1 cellular context compared by ENCODE assay signal in the genomic region with DNA sequence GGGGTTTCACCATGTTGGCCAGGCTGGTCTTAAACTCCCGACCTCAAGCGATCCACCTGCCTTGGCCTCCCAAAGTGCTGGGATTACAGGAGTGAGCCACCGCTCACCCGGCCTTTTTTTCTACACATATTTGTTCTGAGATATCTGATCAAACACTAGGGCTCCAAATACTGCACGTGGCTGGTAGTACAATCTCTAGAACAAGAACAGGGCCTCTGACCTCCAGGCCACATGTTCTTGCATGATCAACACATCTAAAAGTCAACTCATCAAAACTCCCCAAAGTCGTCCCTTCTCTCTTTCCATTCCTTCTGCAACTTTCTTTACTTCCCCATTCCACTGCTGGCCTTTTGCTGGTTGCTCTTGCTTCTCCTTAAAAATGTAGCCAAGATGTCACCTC.
TF ChIP-seq lines count a peak whose summit lies in the region.

No MANE protein-coding gene starts in this region.

TF ChIP-seq in HepG2, 621 proteins besides CTCF, POLR2A, EP300 and RAD21 (continued from another document and continues in another):
- TF ChIP-seq, protein P1, sequence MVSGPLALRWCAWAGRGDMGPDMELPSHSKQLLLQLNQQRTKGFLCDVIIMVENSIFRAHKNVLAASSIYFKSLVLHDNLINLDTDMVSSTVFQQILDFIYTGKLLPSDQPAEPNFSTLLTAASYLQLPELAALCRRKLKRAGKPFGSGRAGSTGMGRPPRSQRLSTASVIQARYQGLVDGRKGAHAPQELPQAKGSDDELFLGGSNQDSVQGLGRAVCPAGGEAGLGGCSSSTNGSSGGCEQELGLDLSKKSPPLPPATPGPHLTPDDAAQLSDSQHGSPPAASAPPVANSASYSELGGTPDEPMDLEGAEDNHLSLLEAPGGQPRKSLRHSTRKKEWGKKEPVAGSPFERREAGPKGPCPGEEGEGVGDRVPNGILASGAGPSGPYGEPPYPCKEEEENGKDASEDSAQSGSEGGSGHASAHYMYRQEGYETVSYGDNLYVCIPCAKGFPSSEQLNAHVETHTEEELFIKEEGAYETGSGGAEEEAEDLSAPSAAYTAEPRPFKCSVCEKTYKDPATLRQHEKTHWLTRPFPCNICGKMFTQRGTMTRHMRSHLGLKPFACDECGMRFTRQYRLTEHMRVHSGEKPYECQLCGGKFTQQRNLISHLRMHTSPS (CRISPR knock-in tag; IDR thresholded peaks at IDR 0.05; ENCODE audit: low read depth) = no peak
- TF ChIP-seq SPEN (CRISPR knock-in tag; IDR thresholded peaks at IDR 0.05; ENCODE audit: low read depth) (no peak), ZNF703 (CRISPR knock-in tag; IDR thresholded peaks at IDR 0.05; ENCODE audit: borderline replicate concordance) (no peak), BORCS8-MEF2B (CRISPR knock-in tag; IDR thresholded peaks at IDR 0.05) (no peak), ZSCAN25 (CRISPR knock-in tag; IDR thresholded peaks at IDR 0.05) (no peak), RARA (CRISPR knock-in tag; IDR thresholded peaks at IDR 0.05) (peak; percentile 64; the same call in 1 of the 2 replicates), MIER2 (CRISPR knock-in tag; IDR thresholded peaks at IDR 0.05) (no peak), ZNF550 (CRISPR knock-in tag; IDR thresholded peaks at IDR 0.05; ENCODE audit: borderline replicate concordance) (no peak), SKIL (CRISPR knock-in tag; IDR thresholded peaks at IDR 0.05; ENCODE audit: borderline replicate concordance) (no peak), FOXA3 (CRISPR knock-in tag; IDR thresholded peaks at IDR 0.05) (peak; percentile 59; the same call in 1 of the 2 replicates), HCFC1 (IDR thresholded peaks at IDR 0.05; ENCODE audit: low read depth, low read length) (no peak), MXI1 (IDR thresholded peaks at IDR 0.05; ENCODE audit: borderline replicate concordance, low read depth, low read length) (no peak), RXRB (CRISPR knock-in tag; IDR thresholded peaks at IDR 0.05; ENCODE audit: borderline replicate concordance) (0 out of 2 replicates have a peak, but pooled peaks have one; percentile 21), CBFB (CRISPR knock-in tag; IDR thresholded peaks at IDR 0.05) (peak; percentile 63; the same call in 1 of the 2 replicates), SRY (CRISPR knock-in tag; IDR thresholded peaks at IDR 0.05) (no peak), CC2D1A (CRISPR knock-in tag; IDR thresholded peaks at IDR 0.05) (no peak), HIVEP1 (CRISPR knock-in tag; IDR thresholded peaks at IDR 0.05) (no peak), BATF2 (CRISPR knock-in tag; IDR thresholded peaks at IDR 0.05) (no peak), ZFX (CRISPR knock-in tag; IDR thresholded peaks at IDR 0.05; ENCODE audit: low read depth) (0 out of 2 replicates have a peak, but pooled peaks have one; percentile 24), ZNF841 (CRISPR knock-in tag; IDR thresholded peaks at IDR 0.05; ENCODE audit: borderline replicate concordance) (no peak), FLYWCH1 (CRISPR knock-in tag; IDR thresholded peaks at IDR 0.05) (no peak), SALL1 (CRISPR knock-in tag; IDR thresholded peaks at IDR 0.05) (peak; percentile 62; the same call in 1 of the 2 replicates), ZNF775 (CRISPR knock-in tag; IDR thresholded peaks at IDR 0.05; ENCODE audit: borderline replicate concordance) (no peak), ZNF660 (CRISPR knock-in tag; IDR thresholded peaks at IDR 0.05; ENCODE audit: borderline replicate concordance, low read depth) (no peak), ZNF589 (CRISPR knock-in tag; conservative IDR thresholded peaks at IDR 0.05) (no peak), FOXJ3 (CRISPR knock-in tag; IDR thresholded peaks at IDR 0.05; ENCODE audit: borderline replicate concordance) (0 out of 2 replicates have a peak, but pooled peaks have one; percentile 38), TFDP2 (CRISPR knock-in tag; IDR thresholded peaks at IDR 0.05) (peak; percentile 14; the same call in 1 of the 2 replicates), KLF11 (CRISPR knock-in tag; IDR thresholded peaks at IDR 0.05) (no peak), GFI1 (CRISPR knock-in tag; IDR thresholded peaks at IDR 0.05; ENCODE audit: borderline replicate concordance) (peak; percentile 74; the same call in 1 of the 2 replicates), MLLT10 (CRISPR knock-in tag; IDR thresholded peaks at IDR 0.05) (no peak), ZNF510 (CRISPR knock-in tag; IDR thresholded peaks at IDR 0.05; ENCODE audit: low read depth) (no peak), PITX1 (CRISPR knock-in tag; IDR thresholded peaks at IDR 0.05) (peak; percentile 85), CEBPB (IDR thresholded peaks at IDR 0.05; ENCODE audit: borderline replicate concordance, low read depth, low read length) (no peak), NR2F2 (IDR thresholded peaks at IDR 0.05; ENCODE audit: borderline replicate concordance, low read depth) (peak; percentile 97), ATF7-NPFF (CRISPR knock-in tag; IDR thresholded peaks at IDR 0.05; ENCODE audit: low read depth) (no peak; the same call in 1 of the 2 replicates), TMF1 (CRISPR knock-in tag; IDR thresholded peaks at IDR 0.05; ENCODE audit: low read depth) (no peak), NFIC (IDR thresholded peaks at IDR 0.05; ENCODE audit: low read length) (no peak), ZNF44 (CRISPR knock-in tag; IDR thresholded peaks at IDR 0.05) (no peak), ZNF792 (CRISPR knock-in tag; IDR thresholded peaks at IDR 0.05) (no peak), HDAC1 (CRISPR knock-in tag; IDR thresholded peaks at IDR 0.05) (peak; percentile 57), MYC (CRISPR knock-in tag; IDR thresholded peaks at IDR 0.05; ENCODE audit: borderline replicate concordance) (peak; percentile 33; the same call in 1 of the 2 replicates), DPF2 (CRISPR knock-in tag; IDR thresholded peaks at IDR 0.05; ENCODE audit: borderline replicate concordance, low read depth) (no peak), TFAP4 (IDR thresholded peaks at IDR 0.05; ENCODE audit: borderline replicate concordance, low read depth) (peak; percentile 25; the same call in 1 of the 2 replicates), ZNF780A (CRISPR knock-in tag; IDR thresholded peaks at IDR 0.05) (no peak), HNF4G (IDR thresholded peaks at IDR 0.05; ENCODE audit: borderline replicate concordance, low read depth, low read length) (no peak), HNF4G (CRISPR knock-in tag; IDR thresholded peaks at IDR 0.05; ENCODE audit: borderline replicate concordance, low read depth) (no peak), MED1 (CRISPR knock-in tag; IDR thresholded peaks at IDR 0.05) (0 out of 2 replicates have a peak, but pooled peaks have one; percentile 15), THYN1 (CRISPR knock-in tag; IDR thresholded peaks at IDR 0.05; ENCODE audit: borderline replicate concordance, low read depth) (no peak), RBM39 (IDR thresholded peaks at IDR 0.05; ENCODE audit: low read depth, low read length, poor library complexity, severe bottlenecking) (no peak), NAIF1 (CRISPR knock-in tag; IDR thresholded peaks at IDR 0.05; ENCODE audit: borderline replicate concordance) (no peak), SOX5 (CRISPR knock-in tag; IDR thresholded peaks at IDR 0.05; ENCODE audit: borderline replicate concordance) (peak; percentile 36; the same call in 1 of the 2 replicates), STAT5B (CRISPR knock-in tag; IDR thresholded peaks at IDR 0.05) (no peak), ZNF747 (CRISPR knock-in tag; IDR thresholded peaks at IDR 0.05; ENCODE audit: borderline replicate concordance) (no peak), ZBTB3 (CRISPR knock-in tag; IDR thresholded peaks at IDR 0.05; ENCODE audit: borderline replicate concordance, low read depth) (no peak)
- TF ChIP-seq, protein P2, sequence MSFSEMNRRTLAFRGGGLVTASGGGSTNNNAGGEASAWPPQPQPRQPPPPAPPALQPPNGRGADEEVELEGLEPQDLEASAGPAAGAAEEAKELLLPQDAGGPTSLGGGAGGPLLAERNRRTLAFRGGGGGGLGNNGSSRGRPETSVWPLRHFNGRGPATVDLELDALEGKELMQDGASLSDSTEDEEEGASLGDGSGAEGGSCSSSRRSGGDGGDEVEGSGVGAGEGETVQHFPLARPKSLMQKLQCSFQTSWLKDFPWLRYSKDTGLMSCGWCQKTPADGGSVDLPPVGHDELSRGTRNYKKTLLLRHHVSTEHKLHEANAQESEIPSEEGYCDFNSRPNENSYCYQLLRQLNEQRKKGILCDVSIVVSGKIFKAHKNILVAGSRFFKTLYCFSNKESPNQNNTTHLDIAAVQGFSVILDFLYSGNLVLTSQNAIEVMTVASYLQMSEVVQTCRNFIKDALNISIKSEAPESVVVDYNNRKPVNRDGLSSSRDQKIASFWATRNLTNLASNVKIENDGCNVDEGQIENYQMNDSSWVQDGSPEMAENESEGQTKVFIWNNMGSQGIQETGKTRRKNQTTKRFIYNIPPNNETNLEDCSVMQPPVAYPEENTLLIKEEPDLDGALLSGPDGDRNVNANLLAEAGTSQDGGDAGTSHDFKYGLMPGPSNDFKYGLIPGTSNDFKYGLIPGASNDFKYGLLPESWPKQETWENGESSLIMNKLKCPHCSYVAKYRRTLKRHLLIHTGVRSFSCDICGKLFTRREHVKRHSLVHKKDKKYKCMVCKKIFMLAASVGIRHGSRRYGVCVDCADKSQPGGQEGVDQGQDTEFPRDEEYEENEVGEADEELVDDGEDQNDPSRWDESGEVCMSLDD (CRISPR knock-in tag; IDR thresholded peaks at IDR 0.05; ENCODE audit: borderline replicate concordance) = no peak
- TF ChIP-seq, protein P3, sequence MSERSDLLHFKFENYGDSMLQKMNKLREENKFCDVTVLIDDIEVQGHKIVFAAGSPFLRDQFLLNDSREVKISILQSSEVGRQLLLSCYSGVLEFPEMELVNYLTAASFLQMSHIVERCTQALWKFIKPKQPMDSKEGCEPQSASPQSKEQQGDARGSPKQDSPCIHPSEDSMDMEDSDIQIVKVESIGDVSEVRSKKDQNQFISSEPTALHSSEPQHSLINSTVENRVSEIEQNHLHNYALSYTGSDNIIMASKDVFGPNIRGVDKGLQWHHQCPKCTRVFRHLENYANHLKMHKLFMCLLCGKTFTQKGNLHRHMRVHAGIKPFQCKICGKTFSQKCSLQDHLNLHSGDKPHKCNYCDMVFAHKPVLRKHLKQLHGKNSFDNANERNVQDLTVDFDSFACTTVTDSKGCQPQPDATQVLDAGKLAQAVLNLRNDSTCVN (CRISPR knock-in tag; IDR thresholded peaks at IDR 0.05; ENCODE audit: borderline replicate concordance) = peak; percentile 90
- TF ChIP-seq, protein P4, sequence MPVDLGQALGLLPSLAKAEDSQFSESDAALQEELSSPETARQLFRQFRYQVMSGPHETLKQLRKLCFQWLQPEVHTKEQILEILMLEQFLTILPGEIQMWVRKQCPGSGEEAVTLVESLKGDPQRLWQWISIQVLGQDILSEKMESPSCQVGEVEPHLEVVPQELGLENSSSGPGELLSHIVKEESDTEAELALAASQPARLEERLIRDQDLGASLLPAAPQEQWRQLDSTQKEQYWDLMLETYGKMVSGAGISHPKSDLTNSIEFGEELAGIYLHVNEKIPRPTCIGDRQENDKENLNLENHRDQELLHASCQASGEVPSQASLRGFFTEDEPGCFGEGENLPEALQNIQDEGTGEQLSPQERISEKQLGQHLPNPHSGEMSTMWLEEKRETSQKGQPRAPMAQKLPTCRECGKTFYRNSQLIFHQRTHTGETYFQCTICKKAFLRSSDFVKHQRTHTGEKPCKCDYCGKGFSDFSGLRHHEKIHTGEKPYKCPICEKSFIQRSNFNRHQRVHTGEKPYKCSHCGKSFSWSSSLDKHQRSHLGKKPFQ (CRISPR knock-in tag; IDR thresholded peaks at IDR 0.05; ENCODE audit: insufficient replicate concordance) = no peak
- TF ChIP-seq, protein P5, sequence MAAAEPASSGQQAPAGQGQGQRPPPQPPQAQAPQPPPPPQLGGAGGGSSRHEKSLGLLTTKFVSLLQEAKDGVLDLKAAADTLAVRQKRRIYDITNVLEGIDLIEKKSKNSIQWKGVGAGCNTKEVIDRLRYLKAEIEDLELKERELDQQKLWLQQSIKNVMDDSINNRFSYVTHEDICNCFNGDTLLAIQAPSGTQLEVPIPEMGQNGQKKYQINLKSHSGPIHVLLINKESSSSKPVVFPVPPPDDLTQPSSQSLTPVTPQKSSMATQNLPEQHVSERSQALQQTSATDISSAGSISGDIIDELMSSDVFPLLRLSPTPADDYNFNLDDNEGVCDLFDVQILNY (CRISPR knock-in tag; conservative IDR thresholded peaks at IDR 0.05) = no peak
